1 cellular context compared by ENCODE assay signal in genomic region chr7:27215356-27215755, GRCh38.
TF ChIP-seq lines count a peak whose summit lies in the region.

No MANE protein-coding gene starts in this region.

TF ChIP-seq in endothelial cell of umbilical vein, 7 proteins besides CTCF, POLR2A, EP300 and RAD21 (continued from another document):
- TF ChIP-seq, protein P1, sequence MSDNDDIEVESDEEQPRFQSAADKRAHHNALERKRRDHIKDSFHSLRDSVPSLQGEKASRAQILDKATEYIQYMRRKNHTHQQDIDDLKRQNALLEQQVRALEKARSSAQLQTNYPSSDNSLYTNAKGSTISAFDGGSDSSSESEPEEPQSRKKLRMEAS (IDR thresholded peaks at IDR 0.05; ENCODE audit: insufficient read depth, insufficient read length): no peak
